ENCODE assay signal across 14 cellular contexts in the genomic region with DNA sequence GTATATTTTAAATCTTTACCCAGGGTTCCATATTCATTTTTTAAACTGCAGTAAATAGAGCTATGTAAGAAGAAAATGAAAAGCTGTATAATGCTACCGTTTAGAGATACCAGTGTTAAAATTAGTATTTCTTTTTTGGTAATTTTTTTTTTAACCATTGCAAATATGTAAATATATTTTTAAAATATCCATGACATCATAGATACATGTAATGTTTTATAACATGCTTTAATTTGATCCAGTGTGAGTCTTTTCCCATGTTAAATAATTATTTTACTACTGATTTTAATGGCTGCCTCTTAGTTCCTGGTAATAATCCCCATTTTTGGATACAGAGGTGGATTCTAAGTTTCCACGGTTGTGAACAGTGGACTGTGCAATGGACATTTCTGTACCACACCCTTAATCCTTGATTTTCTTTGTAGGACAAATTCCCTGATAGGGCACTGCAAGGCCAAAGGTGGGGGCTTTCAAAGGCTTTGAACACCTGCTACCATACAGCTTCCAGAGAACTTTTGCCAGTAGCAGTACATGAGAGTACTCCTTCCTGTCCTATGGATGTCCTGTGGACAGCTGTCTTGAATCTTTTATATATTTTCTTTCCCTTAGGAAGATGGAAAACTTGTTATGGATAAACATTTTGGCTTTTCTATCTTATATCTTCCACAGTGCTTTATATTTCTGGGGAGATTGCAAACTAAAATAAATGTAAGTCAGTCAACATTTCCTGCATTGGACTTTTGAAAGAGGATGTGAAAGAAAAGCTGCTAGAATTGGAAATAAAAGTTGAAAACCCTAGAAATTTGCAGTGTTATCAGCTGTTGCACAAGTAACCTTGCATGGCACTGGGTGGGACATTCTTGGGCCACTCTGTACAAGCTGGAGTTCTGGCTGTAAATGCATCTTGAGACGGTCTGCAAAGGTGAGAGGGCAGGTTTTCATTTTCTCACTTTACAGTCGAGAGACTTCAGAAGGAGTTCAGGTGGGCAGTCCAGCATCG. TPM values are rescaled to one million over a fixed set of nuclear protein-coding genes. Genes with fewer than 3 reads are reported as not detected.
DNase-seq lines count a peak whose midpoint lies in the region; ATAC-seq lines count a peak whose summit lies in the region.
"Had no signal": no experiment of that assay in that cellular context is flagged by ENCODE, and none has a peak within 500 bp of the region (broad histone marks: within the 10 kb centered on the region; RNA-seq: fewer than 3 reads in every experiment).

No MANE protein-coding gene starts in this region.

- H3K27me3 Mint-ChIP-seq in dendritic cell treated with granulocyte-macrophage colony-stimulating factor and Interleukin-4, amounts not matched to agents 40 ng/mL and 50 ng/mL, for 4 days: no peaks in the 10 kb centered on the region
- H3K27me3 Mint-ChIP-seq: activated naive CD4-positive, alpha-beta T cell treated with anti-CD3 and anti-CD28 coated beads, Interleukin-2, amount 50 U/mL, for 24 hours had no signal

- intact Hi-C loops in dendritic cell treated with granulocyte-macrophage colony-stimulating factor and Interleukin-4, amounts not matched to agents 40 ng/mL and 50 ng/mL, for 4 days (cut with micrococcal nuclease): loop anchor here (5.0 kb wide), 1 partner anchor 40 kb away; no protein-coding TSS in a partner anchor
- intact Hi-C loops in Right ventricle myocardium inferior (cut with DNase I): no loop called here

- peaks cover 8% of the 10 kb centered on the region for H3K9me3 Mint-ChIP-seq in dendritic cell treated with granulocyte-macrophage colony-stimulating factor and Interleukin-4, amounts not matched to agents 40 ng/mL and 50 ng/mL, for 4 days
- H3K9me3 Mint-ChIP-seq: activated naive CD4-positive, alpha-beta T cell treated with anti-CD3 and anti-CD28 coated beads, Interleukin-2, amount 50 U/mL, for 24 hours had no signal

- no peak overlapping the region for H3K4me3 Mint-ChIP-seq in dendritic cell treated with granulocyte-macrophage colony-stimulating factor and Interleukin-4, amounts not matched to agents 40 ng/mL and 50 ng/mL, for 4 days
- H3K4me3 Mint-ChIP-seq: activated naive CD4-positive, alpha-beta T cell treated with anti-CD3 and anti-CD28 coated beads, Interleukin-2, amount 50 U/mL, for 24 hours had no signal

- ATAC-seq in GM18858 (IDR thresholded peaks at IDR 0.05; ENCODE audit: unreplicated experiment) (peak; percentile 37), GM21576 (IDR thresholded peaks at IDR 0.05; ENCODE audit: unreplicated experiment) (peak; percentile 54), HG03342 (IDR thresholded peaks at IDR 0.05; ENCODE audit: unreplicated experiment) (peak; percentile 34), Right ventricle myocardium inferior (no peak)
- ATAC-seq: stimulated activated naive CD8-positive, alpha-beta T cell treated with anti-CD3 and anti-CD28 coated beads, Interleukin-15, Interleukin-2, amounts not matched to agents 100 U/mL and 50 U/mL, for 24 hours had no signal

- H3K36me3 Mint-ChIP-seq in dendritic cell treated with granulocyte-macrophage colony-stimulating factor and Interleukin-4, amounts not matched to agents 40 ng/mL and 50 ng/mL, for 4 days (ENCODE audit: low read depth): peaks cover 54% of the 10 kb centered on the region

- H3K4me1 Mint-ChIP-seq in dendritic cell treated with granulocyte-macrophage colony-stimulating factor and Interleukin-4, amounts not matched to agents 40 ng/mL and 50 ng/mL, for 4 days (ENCODE audit: low read depth): peaks cover 62% of the 10 kb centered on the region

- H3K27ac Mint-ChIP-seq in dendritic cell treated with granulocyte-macrophage colony-stimulating factor and Interleukin-4, amounts not matched to agents 40 ng/mL and 50 ng/mL, for 4 days: peak overlapping the region; percentile 54
- H3K27ac Mint-ChIP-seq: activated naive CD4-positive, alpha-beta T cell treated with anti-CD3 and anti-CD28 coated beads, Interleukin-2, amount 50 U/mL, for 24 hours had no signal

- no peak for DNase-seq in stimulated activated CD4-positive, alpha-beta T cell treated with anti-CD3 and anti-CD28 coated beads, Interleukin-4, amount 100 ng/mL, for 4 hours
- DNase-seq in HuH-7 (ENCODE audit: low spot score) (no peak), Right ventricle myocardium inferior (ENCODE audit: missing footprints) (no peak), NCI-H748 treated with DMSO at 0.1 percent for 48 hours (lab: John Stamatoyannopoulos, UW) (no peak)
- DNase-seq: activated CD4-positive, alpha-beta T cell treated with anti-CD3 and anti-CD28 coated beads, Interleukin-2, amount 50 U/mL, for 4 hours; Kasumi-1; SK-N-SH; stimulated activated CD4-positive, alpha-beta T cell treated with anti-CD3 and anti-CD28 coated beads, Interleukin-15, amount 100 ng/mL, for 24 hours; stimulated activated naive CD8-positive, alpha-beta T cell treated with anti-CD3 and anti-CD28 coated beads, Interleukin-15, Interleukin-2, amounts not matched to agents 100 U/mL and 50 U/mL, for 24 hours had no signal

RNA-seq across cellular contexts. Expression of a gene that starts 46.8 kb away (rescaled TPM):
- total RNA-seq in Right ventricle myocardium inferior: 50.6 TPM
